In genomic region chr4:101229116-101229515, GRCh38 we compare ENCODE assay signal across 25 cellular contexts.
A peak's percentile ranks its signal among the peaks of the same experiment; 100 is the strongest.
DNase-seq lines count a peak whose midpoint lies in the region; ATAC-seq and TF ChIP-seq lines count a peak whose summit lies in the region.
"Had no signal": no experiment of that assay in that cellular context is flagged by ENCODE, and none has a peak within 500 bp of the region (broad histone marks: within the 10 kb centered on the region; RNA-seq: fewer than 3 reads in every experiment).

No MANE protein-coding gene starts in this region.

- H3K4ac ChIP-seq in H9 (ENCODE audit: low read depth, low read length): no peak overlapping the region

- H3K56ac ChIP-seq in H9 (ENCODE audit: insufficient read length, low read depth, low read length): no peak overlapping the region

- H3K9ac ChIP-seq in H9 (ENCODE audit: extremely low read depth, insufficient read length, low read length): no peak overlapping the region

- no peaks in the 10 kb centered on the region for H3K9me3 Mint-ChIP-seq in stimulated activated memory B cell treated with anti-CD40 and anti-IgM and Interleukin-4, amounts not matched to agents 10 μg/mL and 1 μg/mL and 100 μg/mL, for 72 hours
- H3K9me3 Mint-ChIP-seq in H9: no peaks in the 10 kb centered on the region
- H3K9me3 Mint-ChIP-seq: CD8-positive, alpha-beta T cell; nephron progenitor cell had no signal

- peaks cover 65% of the 10 kb centered on the region for H3K4me1 Mint-ChIP-seq in stimulated activated memory B cell treated with anti-CD40 and anti-IgM and Interleukin-4, amounts not matched to agents 10 μg/mL and 1 μg/mL and 100 μg/mL, for 72 hours
- peaks cover 5 to 20% of the 10 kb centered on the region in 2 experiments; a peak in 3 of 4 replicates for H3K4me1 Mint-ChIP-seq in H9
- H3K4me1 Mint-ChIP-seq: nephron progenitor cell had no signal

- H3K79me2 ChIP-seq in H9 (ENCODE audit: insufficient read depth, low read length): peaks cover 6% of the 10 kb centered on the region; the same call in 1 of the 2 replicates

- H3K4me1 ChIP-seq in H9 (ENCODE audit: insufficient read depth, low read length): no peaks in the 10 kb centered on the region; the same call in 1 of the 2 replicates
- H3K4me1 ChIP-seq: colonic mucosa, upper lobe of right lung had no signal

- H3K9me3 ChIP-seq in H9 (ENCODE audit: control insufficient read depth, low read depth, low read length): no peaks in the 10 kb centered on the region
- H3K9me3 ChIP-seq: ascending aorta, colonic mucosa, gastroesophageal sphincter, stomach, upper lobe of right lung had no signal

- TF ChIP-seq CTCF in H9 (conservative IDR thresholded peaks at IDR 0.05): no peak

- peaks cover 13% of the 10 kb centered on the region for H3K36me3 Mint-ChIP-seq in stimulated activated memory B cell treated with anti-CD40 and anti-IgM and Interleukin-4, amounts not matched to agents 10 μg/mL and 1 μg/mL and 100 μg/mL, for 72 hours
- peaks cover 0 to 2% (median 0%) of the 10 kb centered on the region in 3 experiments; a peak in 1 of 7 replicates for H3K36me3 Mint-ChIP-seq in H9 (ENCODE audit: insufficient read depth in 1 of 3, low read depth in 3 of 3)

- H3K18ac ChIP-seq in H9 (ENCODE audit: insufficient read length, low read depth, low read length): no peak overlapping the region

- H3K23me2 ChIP-seq in H9 (ENCODE audit: insufficient read length, low read depth, low read length, poor library complexity, severe bottlenecking): no peaks in the 10 kb centered on the region

- no peak overlapping the region for H4K8ac ChIP-seq in H9 (replicated peaks; ENCODE audit: insufficient read length, low read depth, low read length)

- H2BK12ac ChIP-seq in H9 (ENCODE audit: insufficient read length, low read depth, low read length): no peak overlapping the region

- no peak overlapping the region for H2BK15ac ChIP-seq in H9 (ENCODE audit: low read depth, low read length)

- H4K91ac ChIP-seq in H9 (ENCODE audit: insufficient read length, low read depth, low read length): no peak overlapping the region

- H3K4me2 ChIP-seq in H9 (ENCODE audit: insufficient read depth, insufficient read length, low read length): no peak overlapping the region

- in situ Hi-C loops in ACHN (cut with HindIII; ENCODE audit: low pct_ligation_motif_present, low pct_unique_long_range_greater_than_20kb, low sequenced_read_pairs): no loop called here

- DNase-seq in ACHN: peak; percentile 31
- peak; percentile 40 for DNase-seq in LHCN-M2 (ENCODE audit: low read depth)
- DNase-seq in astrocyte of the hippocampus (ENCODE audit: low read depth, low spot score): peak; percentile 62
- DNase-seq in kidney tubule cell (ENCODE audit: low spot score): peak; percentile 30
- no peak for DNase-seq in H9
- DNase-seq: activated CD4-positive, alpha-beta T cell treated with anti-CD3 and anti-CD28 coated beads, Interleukin-2, amount 50 U/mL, for 4 hours; activated gamma-delta T cell treated with Interleukin-2 at 50 U/mL for 16 hours; CD8-positive, alpha-beta T cell; colonic mucosa; Karpas-422; midbrain; NCI-H1092 treated with DMSO at 0.1 percent for 48 hours; NCI-H2029 treated with DMSO at 0.1 percent for 48 hours; NCI-H510A treated with DMSO at 0.1 percent for 48 hours; nephron progenitor cell; Right ventricle myocardium superior; stomach; upper lobe of right lung; WERI-Rb-1 had no signal

- no peak overlapping the region for H3K4me3 Mint-ChIP-seq in stimulated activated memory B cell treated with anti-CD40 and anti-IgM and Interleukin-4, amounts not matched to agents 10 μg/mL and 1 μg/mL and 100 μg/mL, for 72 hours
- no peak overlapping the region for H3K4me3 Mint-ChIP-seq in H9
- H3K4me3 Mint-ChIP-seq: CD8-positive, alpha-beta T cell; nephron progenitor cell had no signal

- no CpG with 5 or more reads among the region's 2 CpGs for WGBS in H9 (ENCODE audit: extremely low coverage, insufficient read length, low lambda C conversion rate)

- H3K27me3 ChIP-seq in H9 (ENCODE audit: insufficient read depth, low read length): no peaks in the 10 kb centered on the region
- H3K27me3 ChIP-seq: ascending aorta, colonic mucosa, gastroesophageal sphincter, stomach, upper lobe of right lung had no signal

- no peak overlapping the region for H2AK5ac ChIP-seq in H9 (ENCODE audit: insufficient read length, low read length)

- H3K27me3 Mint-ChIP-seq in stimulated activated memory B cell treated with anti-CD40 and anti-IgM and Interleukin-4, amounts not matched to agents 10 μg/mL and 1 μg/mL and 100 μg/mL, for 72 hours: no peaks in the 10 kb centered on the region
- no peaks in the 10 kb centered on the region for H3K27me3 Mint-ChIP-seq in H9 (ENCODE audit: low read depth)

- H2BK120ac ChIP-seq in H9 (ENCODE audit: low read depth, low read length, poor library complexity, severe bottlenecking): no peak overlapping the region

- no peak overlapping the region for H3K27ac Mint-ChIP-seq in stimulated activated memory B cell treated with anti-CD40 and anti-IgM and Interleukin-4, amounts not matched to agents 10 μg/mL and 1 μg/mL and 100 μg/mL, for 72 hours
- no peak overlapping the region for H3K27ac Mint-ChIP-seq in H9
- H3K27ac Mint-ChIP-seq: CD8-positive, alpha-beta T cell; nephron progenitor cell had no signal

- H4K5ac ChIP-seq in H9 (ENCODE audit: insufficient read length, low read depth, low read length): no peak overlapping the region

- H2BK5ac ChIP-seq in H9 (ENCODE audit: insufficient read length, low read length): no peak overlapping the region

- H2BK20ac ChIP-seq in H9 (ENCODE audit: low read depth, low read length, poor library complexity, severe bottlenecking): no peak overlapping the region

- H3K14ac ChIP-seq in H9 (ENCODE audit: insufficient read depth, low read length): no peak overlapping the region

- no peak overlapping the region for H3T11ph ChIP-seq in H9 (ENCODE audit: low read length)

- no peaks in the 10 kb centered on the region for H4K20me1 ChIP-seq in H9 (ENCODE audit: control insufficient read depth, insufficient read depth, insufficient read length)

- ATAC-seq in HG03196 (IDR thresholded peaks at IDR 0.05; ENCODE audit: unreplicated experiment): no peak
- no peak for ATAC-seq in stimulated activated memory B cell treated with anti-CD40 and anti-IgM and Interleukin-4, amounts not matched to agents 10 μg/mL and 1 μg/mL and 100 μg/mL, for 72 hours
- ATAC-seq in HG03521 (IDR thresholded peaks at IDR 0.05; ENCODE audit: unreplicated experiment): no peak
- ATAC-seq: CD8-positive, alpha-beta T cell; gastroesophageal sphincter; left lobe of liver; upper lobe of right lung had no signal

- H3K23ac ChIP-seq in H9 (ENCODE audit: insufficient read length, low read depth, low read length): no peak overlapping the region

- peaks cover 4% of the 10 kb centered on the region for H3K79me1 ChIP-seq in H9 (ENCODE audit: insufficient read depth, low read depth, low read length, poor library complexity, severe bottlenecking)

- H2AFZ ChIP-seq in H9 (ENCODE audit: low read length): no peak overlapping the region

- no peak overlapping the region for H3K27ac ChIP-seq in H9 (ENCODE audit: insufficient read length, low read depth, low read length)
- H3K27ac ChIP-seq: ascending aorta, colonic mucosa, gastroesophageal sphincter, stomach, upper lobe of right lung, WERI-Rb-1 had no signal
